In the genomic region with DNA sequence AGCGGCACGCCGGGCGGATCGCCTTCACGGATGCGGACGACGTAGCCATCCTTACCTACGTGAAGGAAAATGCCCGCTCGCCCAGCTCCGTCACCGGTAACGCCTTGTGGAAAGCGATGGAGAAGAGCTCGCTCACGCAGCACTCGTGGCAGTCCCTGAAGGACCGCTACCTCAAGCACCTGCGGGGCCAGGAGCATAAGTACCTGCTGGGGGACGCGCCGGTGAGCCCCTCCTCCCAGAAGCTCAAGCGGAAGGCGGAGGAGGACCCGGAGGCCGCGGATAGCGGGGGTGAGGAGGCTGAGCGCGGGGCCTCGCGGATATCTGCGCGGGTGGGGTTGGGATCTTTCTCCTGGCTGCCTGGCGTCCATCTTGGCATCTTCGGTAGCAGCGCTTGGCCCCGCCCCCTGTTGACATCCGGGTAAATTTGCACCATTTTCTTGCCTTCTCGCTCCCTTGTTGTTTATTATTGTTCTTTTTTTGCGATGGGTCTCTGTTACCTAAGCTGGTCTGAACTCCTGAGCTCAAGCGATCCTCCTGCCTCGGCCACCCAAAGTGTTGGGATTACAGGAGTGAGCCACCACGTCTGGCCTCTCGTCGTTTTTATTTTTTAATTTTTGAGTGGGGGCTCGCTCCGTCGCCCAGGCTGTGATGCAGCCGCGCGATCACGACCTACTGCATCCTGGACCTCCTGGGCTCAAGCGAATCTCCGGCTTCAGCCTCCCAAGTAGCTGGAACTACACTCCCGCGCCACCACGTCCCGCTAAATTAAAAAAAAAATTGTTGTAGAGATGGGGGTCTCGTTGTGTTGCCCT, we compare ENCODE assay signal across 1 cellular context.
TF ChIP-seq lines count a peak whose summit lies in the region.

No MANE protein-coding gene starts in this region.

TF ChIP-seq in H1, 55 proteins besides CTCF, POLR2A, EP300 and RAD21:
- TF ChIP-seq RXRA (IDR thresholded peaks at IDR 0.05; ENCODE audit: insufficient read depth, low read depth, low read length) (no peak), SIN3A (conservative IDR thresholded peaks at IDR 0.05 in 1 of 2, IDR thresholded peaks at IDR 0.05 in 1 of 2; ENCODE audit: low read depth in 1 of 2, low read length in 2 of 2) (no peak), FOSL1 (IDR thresholded peaks at IDR 0.05; ENCODE audit: insufficient read depth, low read depth, low read length) (no peak), ZNF274 (IDR thresholded peaks at IDR 0.05; ENCODE audit: borderline replicate concordance, extremely low read depth, low read length) (no peak), TCF12 (IDR thresholded peaks at IDR 0.05; ENCODE audit: low read depth, low read length) (no peak), GABPA (IDR thresholded peaks at IDR 0.05; ENCODE audit: borderline replicate concordance, insufficient read depth, low read length) (no peak), RBBP5 (IDR thresholded peaks at IDR 0.05; ENCODE audit: borderline replicate concordance, low read depth, low read length) (no peak; the same call in 1 of the 2 replicates), RFX5 (IDR thresholded peaks at IDR 0.05; ENCODE audit: borderline replicate concordance, low read depth, low read length) (no peak), CBX5 (IDR thresholded peaks at IDR 0.05; ENCODE audit: low read depth, low read length) (no peak), YY1 (IDR thresholded peaks at IDR 0.05; ENCODE audit: low read depth, low read length) (peak; percentile 93), SP1 (IDR thresholded peaks at IDR 0.05; ENCODE audit: low read depth, low read length) (peak; percentile 14; the same call in 1 of the 2 replicates), POLR2AphosphoS5 (IDR thresholded peaks at IDR 0.05; ENCODE audit: low read depth, low read length) (no peak; the same call in 1 of the 2 replicates), KDM4A (IDR thresholded peaks at IDR 0.05; ENCODE audit: low read depth, low read length, severe bottlenecking) (peak; percentile 45), BCL11A (IDR thresholded peaks at IDR 0.05; ENCODE audit: low read depth in 2 of 2, low read length in 2 of 2) (no peak), SIRT6 (IDR thresholded peaks at IDR 0.05; ENCODE audit: low read length) (no peak), KDM5A (IDR thresholded peaks at IDR 0.05; ENCODE audit: low read length) (peak; percentile 14; the same call in 1 of the 2 replicates), CBX8 (IDR thresholded peaks at IDR 0.05; ENCODE audit: borderline replicate concordance, low read depth, low read length) (no peak), CTBP2 (IDR thresholded peaks at IDR 0.05; ENCODE audit: borderline replicate concordance, insufficient read depth, insufficient read length, low read length) (no peak), HDAC6 (IDR thresholded peaks at IDR 0.05; ENCODE audit: low read depth, low read length) (no peak), CHD2 (IDR thresholded peaks at IDR 0.05; ENCODE audit: low read length) (no peak), CREB1 (IDR thresholded peaks at IDR 0.05) (peak; percentile 61), SRF (IDR thresholded peaks at IDR 0.05; ENCODE audit: low read depth, low read length) (no peak), CHD1 (IDR thresholded peaks at IDR 0.05; ENCODE audit: low read depth, low read length) (no peak), PHF8 (conservative IDR thresholded peaks at IDR 0.05; ENCODE audit: low read depth, low read length) (0 out of 2 replicates have a peak, but pooled peaks have one; percentile 30), EGR1 (IDR thresholded peaks at IDR 0.05; ENCODE audit: borderline replicate concordance, low read depth, low read length) (no peak), TAF1 (IDR thresholded peaks at IDR 0.05; ENCODE audit: low read depth, low read length) (peak; percentile 79), ASH2L (IDR thresholded peaks at IDR 0.05; ENCODE audit: low read length) (peak; percentile 16), SP2 (IDR thresholded peaks at IDR 0.05; ENCODE audit: low read length) (no peak), JUN (IDR thresholded peaks at IDR 0.05; ENCODE audit: low read depth, low read length) (no peak), NRF1 (IDR thresholded peaks at IDR 0.05; ENCODE audit: low read depth, low read length) (no peak), SUZ12 (IDR thresholded peaks at IDR 0.05; ENCODE audit: low read length) (no peak), SAP30 (IDR thresholded peaks at IDR 0.05; ENCODE audit: insufficient read depth, insufficient replicate concordance, low read length) (peak; percentile 31), BACH1 (IDR thresholded peaks at IDR 0.05; ENCODE audit: low read length) (no peak), GTF2F1 (IDR thresholded peaks at IDR 0.05; ENCODE audit: borderline replicate concordance, low read depth, low read length) (no peak), EZH2 (IDR thresholded peaks at IDR 0.05; ENCODE audit: low read depth, low read length, severe bottlenecking) (no peak), SP4 (IDR thresholded peaks at IDR 0.05; ENCODE audit: low read length) (no peak)
- TF ChIP-seq, protein P1, sequence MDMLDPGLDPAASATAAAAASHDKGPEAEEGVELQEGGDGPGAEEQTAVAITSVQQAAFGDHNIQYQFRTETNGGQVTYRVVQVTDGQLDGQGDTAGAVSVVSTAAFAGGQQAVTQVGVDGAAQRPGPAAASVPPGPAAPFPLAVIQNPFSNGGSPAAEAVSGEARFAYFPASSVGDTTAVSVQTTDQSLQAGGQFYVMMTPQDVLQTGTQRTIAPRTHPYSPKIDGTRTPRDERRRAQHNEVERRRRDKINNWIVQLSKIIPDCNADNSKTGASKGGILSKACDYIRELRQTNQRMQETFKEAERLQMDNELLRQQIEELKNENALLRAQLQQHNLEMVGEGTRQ (IDR thresholded peaks at IDR 0.05; ENCODE audit: low read length): no peak
- TF ChIP-seq, protein P2, sequence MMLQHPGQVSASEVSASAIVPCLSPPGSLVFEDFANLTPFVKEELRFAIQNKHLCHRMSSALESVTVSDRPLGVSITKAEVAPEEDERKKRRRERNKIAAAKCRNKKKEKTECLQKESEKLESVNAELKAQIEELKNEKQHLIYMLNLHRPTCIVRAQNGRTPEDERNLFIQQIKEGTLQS (IDR thresholded peaks at IDR 0.05; ENCODE audit: insufficient read depth, low read depth, low read length): no peak
- TF ChIP-seq, protein P3, sequence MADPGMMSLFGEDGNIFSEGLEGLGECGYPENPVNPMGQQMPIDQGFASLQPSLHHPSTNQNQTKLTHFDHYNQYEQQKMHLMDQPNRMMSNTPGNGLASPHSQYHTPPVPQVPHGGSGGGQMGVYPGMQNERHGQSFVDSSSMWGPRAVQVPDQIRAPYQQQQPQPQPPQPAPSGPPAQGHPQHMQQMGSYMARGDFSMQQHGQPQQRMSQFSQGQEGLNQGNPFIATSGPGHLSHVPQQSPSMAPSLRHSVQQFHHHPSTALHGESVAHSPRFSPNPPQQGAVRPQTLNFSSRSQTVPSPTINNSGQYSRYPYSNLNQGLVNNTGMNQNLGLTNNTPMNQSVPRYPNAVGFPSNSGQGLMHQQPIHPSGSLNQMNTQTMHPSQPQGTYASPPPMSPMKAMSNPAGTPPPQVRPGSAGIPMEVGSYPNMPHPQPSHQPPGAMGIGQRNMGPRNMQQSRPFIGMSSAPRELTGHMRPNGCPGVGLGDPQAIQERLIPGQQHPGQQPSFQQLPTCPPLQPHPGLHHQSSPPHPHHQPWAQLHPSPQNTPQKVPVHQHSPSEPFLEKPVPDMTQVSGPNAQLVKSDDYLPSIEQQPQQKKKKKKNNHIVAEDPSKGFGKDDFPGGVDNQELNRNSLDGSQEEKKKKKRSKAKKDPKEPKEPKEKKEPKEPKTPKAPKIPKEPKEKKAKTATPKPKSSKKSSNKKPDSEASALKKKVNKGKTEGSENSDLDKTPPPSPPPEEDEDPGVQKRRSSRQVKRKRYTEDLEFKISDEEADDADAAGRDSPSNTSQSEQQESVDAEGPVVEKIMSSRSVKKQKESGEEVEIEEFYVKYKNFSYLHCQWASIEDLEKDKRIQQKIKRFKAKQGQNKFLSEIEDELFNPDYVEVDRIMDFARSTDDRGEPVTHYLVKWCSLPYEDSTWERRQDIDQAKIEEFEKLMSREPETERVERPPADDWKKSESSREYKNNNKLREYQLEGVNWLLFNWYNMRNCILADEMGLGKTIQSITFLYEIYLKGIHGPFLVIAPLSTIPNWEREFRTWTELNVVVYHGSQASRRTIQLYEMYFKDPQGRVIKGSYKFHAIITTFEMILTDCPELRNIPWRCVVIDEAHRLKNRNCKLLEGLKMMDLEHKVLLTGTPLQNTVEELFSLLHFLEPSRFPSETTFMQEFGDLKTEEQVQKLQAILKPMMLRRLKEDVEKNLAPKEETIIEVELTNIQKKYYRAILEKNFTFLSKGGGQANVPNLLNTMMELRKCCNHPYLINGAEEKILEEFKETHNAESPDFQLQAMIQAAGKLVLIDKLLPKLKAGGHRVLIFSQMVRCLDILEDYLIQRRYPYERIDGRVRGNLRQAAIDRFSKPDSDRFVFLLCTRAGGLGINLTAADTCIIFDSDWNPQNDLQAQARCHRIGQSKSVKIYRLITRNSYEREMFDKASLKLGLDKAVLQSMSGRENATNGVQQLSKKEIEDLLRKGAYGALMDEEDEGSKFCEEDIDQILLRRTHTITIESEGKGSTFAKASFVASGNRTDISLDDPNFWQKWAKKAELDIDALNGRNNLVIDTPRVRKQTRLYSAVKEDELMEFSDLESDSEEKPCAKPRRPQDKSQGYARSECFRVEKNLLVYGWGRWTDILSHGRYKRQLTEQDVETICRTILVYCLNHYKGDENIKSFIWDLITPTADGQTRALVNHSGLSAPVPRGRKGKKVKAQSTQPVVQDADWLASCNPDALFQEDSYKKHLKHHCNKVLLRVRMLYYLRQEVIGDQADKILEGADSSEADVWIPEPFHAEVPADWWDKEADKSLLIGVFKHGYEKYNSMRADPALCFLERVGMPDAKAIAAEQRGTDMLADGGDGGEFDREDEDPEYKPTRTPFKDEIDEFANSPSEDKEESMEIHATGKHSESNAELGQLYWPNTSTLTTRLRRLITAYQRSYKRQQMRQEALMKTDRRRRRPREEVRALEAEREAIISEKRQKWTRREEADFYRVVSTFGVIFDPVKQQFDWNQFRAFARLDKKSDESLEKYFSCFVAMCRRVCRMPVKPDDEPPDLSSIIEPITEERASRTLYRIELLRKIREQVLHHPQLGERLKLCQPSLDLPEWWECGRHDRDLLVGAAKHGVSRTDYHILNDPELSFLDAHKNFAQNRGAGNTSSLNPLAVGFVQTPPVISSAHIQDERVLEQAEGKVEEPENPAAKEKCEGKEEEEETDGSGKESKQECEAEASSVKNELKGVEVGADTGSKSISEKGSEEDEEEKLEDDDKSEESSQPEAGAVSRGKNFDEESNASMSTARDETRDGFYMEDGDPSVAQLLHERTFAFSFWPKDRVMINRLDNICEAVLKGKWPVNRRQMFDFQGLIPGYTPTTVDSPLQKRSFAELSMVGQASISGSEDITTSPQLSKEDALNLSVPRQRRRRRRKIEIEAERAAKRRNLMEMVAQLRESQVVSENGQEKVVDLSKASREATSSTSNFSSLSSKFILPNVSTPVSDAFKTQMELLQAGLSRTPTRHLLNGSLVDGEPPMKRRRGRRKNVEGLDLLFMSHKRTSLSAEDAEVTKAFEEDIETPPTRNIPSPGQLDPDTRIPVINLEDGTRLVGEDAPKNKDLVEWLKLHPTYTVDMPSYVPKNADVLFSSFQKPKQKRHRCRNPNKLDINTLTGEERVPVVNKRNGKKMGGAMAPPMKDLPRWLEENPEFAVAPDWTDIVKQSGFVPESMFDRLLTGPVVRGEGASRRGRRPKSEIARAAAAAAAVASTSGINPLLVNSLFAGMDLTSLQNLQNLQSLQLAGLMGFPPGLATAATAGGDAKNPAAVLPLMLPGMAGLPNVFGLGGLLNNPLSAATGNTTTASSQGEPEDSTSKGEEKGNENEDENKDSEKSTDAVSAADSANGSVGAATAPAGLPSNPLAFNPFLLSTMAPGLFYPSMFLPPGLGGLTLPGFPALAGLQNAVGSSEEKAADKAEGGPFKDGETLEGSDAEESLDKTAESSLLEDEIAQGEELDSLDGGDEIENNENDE (IDR thresholded peaks at IDR 0.05; ENCODE audit: insufficient replicate concordance, low read length): no peak
